ENCODE assay signal across 3 cellular contexts in the genomic region with DNA sequence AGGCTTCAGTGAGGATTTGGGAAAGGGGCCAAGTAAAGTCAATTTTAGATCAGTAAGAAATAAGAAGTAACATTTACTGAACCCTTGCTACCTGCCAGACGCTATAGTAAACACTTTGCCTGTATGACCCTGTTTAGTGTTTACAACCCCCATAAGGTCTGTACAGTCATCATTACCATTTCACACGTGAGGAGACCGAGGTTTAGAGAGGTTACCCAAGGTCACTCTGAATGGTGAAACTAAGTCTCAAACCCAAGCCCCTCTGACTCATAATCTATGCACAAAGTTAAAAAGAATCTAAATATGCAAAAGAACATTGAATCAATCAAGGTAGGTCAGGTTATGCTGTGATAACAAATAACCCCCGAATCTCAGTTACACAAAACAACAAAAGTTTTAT.
TF ChIP-seq lines count a peak whose summit lies in the region.

No MANE protein-coding gene starts in this region.

TF ChIP-seq in A549, 52 proteins besides CTCF, POLR2A, EP300 and RAD21:
- TF ChIP-seq KDM1A (IDR thresholded peaks at IDR 0.05; ENCODE audit: low read depth): no peak
- TF ChIP-seq SMC3 (IDR thresholded peaks at IDR 0.05): no peak
- no peak for TF ChIP-seq MAFK (IDR thresholded peaks at IDR 0.05; ENCODE audit: partially characterized antibody)
- no peak for TF ChIP-seq FOSL2 (IDR thresholded peaks at IDR 0.05)
- TF ChIP-seq FOSL2 (CRISPR knock-in tag; IDR thresholded peaks at IDR 0.05): no peak

TF ChIP-seq in GM23338, 12 proteins besides CTCF, POLR2A, EP300 and RAD21:
- TF ChIP-seq JUNB (IDR thresholded peaks at IDR 0.05; ENCODE audit: unreplicated experiment) (no peak), ZNF331 (CRISPR knock-in tag; IDR thresholded peaks at IDR 0.05; ENCODE audit: low read depth) (no peak), EZH2 (IDR thresholded peaks at IDR 0.05; ENCODE audit: low read depth, unreplicated experiment) (no peak)
- TF ChIP-seq, protein P1, sequence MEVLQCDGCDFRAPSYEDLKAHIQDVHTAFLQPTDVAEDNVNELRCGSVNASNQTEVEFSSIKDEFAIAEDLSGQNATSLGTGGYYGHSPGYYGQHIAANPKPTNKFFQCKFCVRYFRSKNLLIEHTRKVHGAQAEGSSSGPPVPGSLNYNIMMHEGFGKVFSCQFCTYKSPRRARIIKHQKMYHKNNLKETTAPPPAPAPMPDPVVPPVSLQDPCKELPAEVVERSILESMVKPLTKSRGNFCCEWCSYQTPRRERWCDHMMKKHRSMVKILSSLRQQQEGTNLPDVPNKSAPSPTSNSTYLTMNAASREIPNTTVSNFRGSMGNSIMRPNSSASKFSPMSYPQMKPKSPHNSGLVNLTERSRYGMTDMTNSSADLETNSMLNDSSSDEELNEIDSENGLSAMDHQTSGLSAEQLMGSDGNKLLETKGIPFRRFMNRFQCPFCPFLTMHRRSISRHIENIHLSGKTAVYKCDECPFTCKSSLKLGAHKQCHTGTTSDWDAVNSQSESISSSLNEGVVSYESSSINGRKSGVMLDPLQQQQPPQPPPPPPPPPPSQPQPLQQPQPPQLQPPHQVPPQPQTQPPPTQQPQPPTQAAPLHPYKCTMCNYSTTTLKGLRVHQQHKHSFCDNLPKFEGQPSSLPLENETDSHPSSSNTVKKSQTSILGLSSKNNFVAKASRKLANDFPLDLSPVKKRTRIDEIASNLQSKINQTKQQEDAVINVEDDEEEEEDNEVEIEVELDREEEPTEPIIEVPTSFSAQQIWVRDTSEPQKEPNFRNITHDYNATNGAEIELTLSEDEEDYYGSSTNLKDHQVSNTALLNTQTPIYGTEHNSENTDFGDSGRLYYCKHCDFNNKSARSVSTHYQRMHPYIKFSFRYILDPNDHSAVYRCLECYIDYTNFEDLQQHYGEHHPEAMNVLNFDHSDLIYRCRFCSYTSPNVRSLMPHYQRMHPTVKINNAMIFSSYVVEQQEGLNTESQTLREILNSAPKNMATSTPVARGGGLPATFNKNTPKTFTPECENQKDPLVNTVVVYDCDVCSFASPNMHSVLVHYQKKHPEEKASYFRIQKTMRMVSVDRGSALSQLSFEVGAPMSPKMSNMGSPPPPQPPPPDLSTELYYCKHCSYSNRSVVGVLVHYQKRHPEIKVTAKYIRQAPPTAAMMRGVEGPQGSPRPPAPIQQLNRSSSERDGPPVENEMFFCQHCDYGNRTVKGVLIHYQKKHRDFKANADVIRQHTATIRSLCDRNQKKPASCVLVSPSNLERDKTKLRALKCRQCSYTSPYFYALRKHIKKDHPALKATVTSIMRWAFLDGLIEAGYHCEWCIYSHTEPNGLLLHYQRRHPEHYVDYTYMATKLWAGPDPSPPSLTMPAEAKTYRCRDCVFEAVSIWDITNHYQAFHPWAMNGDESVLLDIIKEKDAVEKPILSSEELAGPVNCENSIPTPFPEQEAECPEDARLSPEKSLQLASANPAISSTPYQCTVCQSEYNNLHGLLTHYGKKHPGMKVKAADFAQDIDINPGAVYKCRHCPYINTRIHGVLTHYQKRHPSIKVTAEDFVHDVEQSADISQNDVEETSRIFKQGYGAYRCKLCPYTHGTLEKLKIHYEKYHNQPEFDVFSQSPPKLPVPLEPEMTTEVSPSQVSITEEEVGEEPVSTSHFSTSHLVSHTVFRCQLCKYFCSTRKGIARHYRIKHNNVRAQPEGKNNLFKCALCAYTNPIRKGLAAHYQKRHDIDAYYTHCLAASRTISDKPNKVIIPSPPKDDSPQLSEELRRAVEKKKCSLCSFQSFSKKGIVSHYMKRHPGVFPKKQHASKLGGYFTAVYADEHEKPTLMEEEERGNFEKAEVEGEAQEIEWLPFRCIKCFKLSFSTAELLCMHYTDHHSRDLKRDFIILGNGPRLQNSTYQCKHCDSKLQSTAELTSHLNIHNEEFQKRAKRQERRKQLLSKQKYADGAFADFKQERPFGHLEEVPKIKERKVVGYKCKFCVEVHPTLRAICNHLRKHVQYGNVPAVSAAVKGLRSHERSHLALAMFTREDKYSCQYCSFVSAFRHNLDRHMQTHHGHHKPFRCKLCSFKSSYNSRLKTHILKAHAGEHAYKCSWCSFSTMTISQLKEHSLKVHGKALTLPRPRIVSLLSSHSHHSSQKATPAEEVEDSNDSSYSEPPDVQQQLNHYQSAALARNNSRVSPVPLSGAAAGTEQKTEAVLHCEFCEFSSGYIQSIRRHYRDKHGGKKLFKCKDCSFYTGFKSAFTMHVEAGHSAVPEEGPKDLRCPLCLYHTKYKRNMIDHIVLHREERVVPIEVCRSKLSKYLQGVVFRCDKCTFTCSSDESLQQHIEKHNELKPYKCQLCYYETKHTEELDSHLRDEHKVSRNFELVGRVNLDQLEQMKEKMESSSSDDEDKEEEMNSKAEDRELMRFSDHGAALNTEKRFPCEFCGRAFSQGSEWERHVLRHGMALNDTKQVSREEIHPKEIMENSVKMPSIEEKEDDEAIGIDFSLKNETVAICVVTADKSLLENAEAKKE (CRISPR knock-in tag; IDR thresholded peaks at IDR 0.05): no peak

TF ChIP-seq in K562, 482 proteins besides CTCF, POLR2A, EP300 and RAD21:
- TF ChIP-seq, protein P2, sequence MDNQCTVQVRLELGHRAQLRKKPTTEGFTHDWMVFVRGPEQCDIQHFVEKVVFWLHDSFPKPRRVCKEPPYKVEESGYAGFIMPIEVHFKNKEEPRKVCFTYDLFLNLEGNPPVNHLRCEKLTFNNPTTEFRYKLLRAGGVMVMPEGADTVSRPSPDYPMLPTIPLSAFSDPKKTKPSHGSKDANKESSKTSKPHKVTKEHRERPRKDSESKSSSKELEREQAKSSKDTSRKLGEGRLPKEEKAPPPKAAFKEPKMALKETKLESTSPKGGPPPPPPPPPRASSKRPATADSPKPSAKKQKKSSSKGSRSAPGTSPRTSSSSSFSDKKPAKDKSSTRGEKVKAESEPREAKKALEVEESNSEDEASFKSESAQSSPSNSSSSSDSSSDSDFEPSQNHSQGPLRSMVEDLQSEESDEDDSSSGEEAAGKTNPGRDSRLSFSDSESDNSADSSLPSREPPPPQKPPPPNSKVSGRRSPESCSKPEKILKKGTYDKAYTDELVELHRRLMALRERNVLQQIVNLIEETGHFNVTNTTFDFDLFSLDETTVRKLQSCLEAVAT (IDR thresholded peaks at IDR 0.05): no peak
- TF ChIP-seq FOS (IDR thresholded peaks at IDR 0.05; ENCODE audit: extremely low read depth, insufficient read length): no peak
- TF ChIP-seq HMG20B (CRISPR knock-in tag; IDR thresholded peaks at IDR 0.05): no peak
- no peak for TF ChIP-seq NCOA4 (IDR thresholded peaks at IDR 0.05; ENCODE audit: partially characterized antibody)
- TF ChIP-seq, protein P3, sequence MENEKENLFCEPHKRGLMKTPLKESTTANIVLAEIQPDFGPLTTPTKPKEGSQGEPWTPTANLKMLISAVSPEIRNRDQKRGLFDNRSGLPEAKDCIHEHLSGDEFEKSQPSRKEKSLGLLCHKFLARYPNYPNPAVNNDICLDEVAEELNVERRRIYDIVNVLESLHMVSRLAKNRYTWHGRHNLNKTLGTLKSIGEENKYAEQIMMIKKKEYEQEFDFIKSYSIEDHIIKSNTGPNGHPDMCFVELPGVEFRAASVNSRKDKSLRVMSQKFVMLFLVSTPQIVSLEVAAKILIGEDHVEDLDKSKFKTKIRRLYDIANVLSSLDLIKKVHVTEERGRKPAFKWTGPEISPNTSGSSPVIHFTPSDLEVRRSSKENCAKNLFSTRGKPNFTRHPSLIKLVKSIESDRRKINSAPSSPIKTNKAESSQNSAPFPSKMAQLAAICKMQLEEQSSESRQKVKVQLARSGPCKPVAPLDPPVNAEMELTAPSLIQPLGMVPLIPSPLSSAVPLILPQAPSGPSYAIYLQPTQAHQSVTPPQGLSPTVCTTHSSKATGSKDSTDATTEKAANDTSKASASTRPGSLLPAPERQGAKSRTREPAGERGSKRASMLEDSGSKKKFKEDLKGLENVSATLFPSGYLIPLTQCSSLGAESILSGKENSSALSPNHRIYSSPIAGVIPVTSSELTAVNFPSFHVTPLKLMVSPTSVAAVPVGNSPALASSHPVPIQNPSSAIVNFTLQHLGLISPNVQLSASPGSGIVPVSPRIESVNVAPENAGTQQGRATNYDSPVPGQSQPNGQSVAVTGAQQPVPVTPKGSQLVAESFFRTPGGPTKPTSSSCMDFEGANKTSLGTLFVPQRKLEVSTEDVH (IDR thresholded peaks at IDR 0.05; ENCODE audit: low read depth, partially characterized antibody): no peak
- TF ChIP-seq SMARCA5 (IDR thresholded peaks at IDR 0.05): no peak
- no peak for TF ChIP-seq TCF3 (CRISPR knock-in tag; IDR thresholded peaks at IDR 0.05)
- TF ChIP-seq ZNF24 (IDR thresholded peaks at IDR 0.05): no peak
TF ChIP-seq in K562: peak in this region for 0.
